In the genomic region with DNA sequence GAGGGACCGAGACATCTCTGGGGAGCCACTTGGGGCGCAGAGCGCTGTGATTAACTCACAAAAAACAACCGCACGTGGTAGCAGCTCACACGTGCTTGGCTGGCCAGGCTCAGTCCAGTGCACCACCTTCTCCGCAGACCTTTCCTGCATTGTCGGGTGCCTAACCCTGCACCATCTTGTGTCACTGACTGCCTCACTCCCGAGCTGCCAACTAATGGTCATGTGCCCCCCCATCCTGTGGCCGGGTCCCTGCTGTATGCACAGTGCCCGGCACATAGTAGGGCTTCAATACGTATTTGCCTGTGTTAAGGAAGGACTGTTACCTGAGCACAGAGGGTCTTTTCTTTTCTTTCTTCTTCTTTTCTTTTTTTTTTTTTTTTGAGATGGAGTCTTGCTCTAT, we compare ENCODE assay signal across 19 cellular contexts.
DNase-seq lines count a peak whose midpoint lies in the region; ATAC-seq, FAIRE-seq and TF ChIP-seq lines count a peak whose summit lies in the region.
"Had no signal": no experiment of that assay in that cellular context is flagged by ENCODE, and none has a peak within 500 bp of the region (broad histone marks: within the 10 kb centered on the region; RNA-seq: fewer than 3 reads in every experiment).

No MANE protein-coding gene starts in this region.

- no peak overlapping the region for H3K4me3 Mint-ChIP-seq in natural killer cell treated with Interleukin-12 subunit alpha and Interleukin-12 subunit beta and Interleukin-15 and Interleukin-18, amount 100 ng/mL, for 72 hours
- H3K4me3 Mint-ChIP-seq in natural killer cell (no peak overlapping the region), T-cell (no peak overlapping the region)
- H3K4me3 Mint-ChIP-seq: CD4-positive, alpha-beta memory T cell had no signal

- H3K27ac Mint-ChIP-seq in natural killer cell treated with Interleukin-12 subunit alpha and Interleukin-12 subunit beta and Interleukin-15 and Interleukin-18, amount 100 ng/mL, for 72 hours: no peak overlapping the region
- H3K27ac Mint-ChIP-seq in natural killer cell (no peak overlapping the region), T-cell (no peak overlapping the region)
- H3K27ac Mint-ChIP-seq: CD4-positive, alpha-beta memory T cell had no signal

- H3K79me2 ChIP-seq in K562 (ENCODE audit: control insufficient read depth, insufficient read depth, low read length) (no peaks in the 10 kb centered on the region), osteoblast (ENCODE audit: insufficient read depth, low read length) (no peaks in the 10 kb centered on the region)

- H3K4me1 Mint-ChIP-seq in natural killer cell treated with Interleukin-12 subunit alpha and Interleukin-12 subunit beta and Interleukin-15 and Interleukin-18, amount 100 ng/mL, for 72 hours (ENCODE audit: low read depth in 2 of 2): peaks cover 0 to 7% of the 10 kb centered on the region in 2 donors
- peaks cover 4 to 5% of the 10 kb centered on the region in 2 donors for H3K4me1 Mint-ChIP-seq in natural killer cell
- peaks cover 0 to 2% (median 0%) of the 10 kb centered on the region in 3 donors for H3K4me1 Mint-ChIP-seq in T-cell

- no peak overlapping the region for H2AFZ ChIP-seq in K562 (ENCODE audit: low read depth, low read length)
- no peak overlapping the region for H2AFZ ChIP-seq in osteoblast (ENCODE audit: low read length)

- H3K4me3 ChIP-seq in K562: no peak overlapping the region
- no peak overlapping the region for H3K4me3 ChIP-seq in osteoblast (ENCODE audit: insufficient read depth, low read length)
- no peak overlapping the region for H3K4me3 ChIP-seq in spleen
- H3K4me3 ChIP-seq: HAP-1 had no signal

- H4K20me1 ChIP-seq in K562 (replicated peaks; ENCODE audit: control insufficient read depth, insufficient read depth, low read length) (no peaks in the 10 kb centered on the region), osteoblast (ENCODE audit: insufficient read depth, low read length) (no peaks in the 10 kb centered on the region)

- H3K36me3 ChIP-seq in K562 (ENCODE audit: control insufficient read depth, insufficient read depth, low read length) (no peaks in the 10 kb centered on the region), osteoblast (ENCODE audit: insufficient read depth, low read length) (no peaks in the 10 kb centered on the region), spleen (peaks cover 0 to 32% (median 0%) of the 10 kb centered on the region in 6 donors)

- CTCF ChIA-PET in K562 (lab: Yijun Ruan, JAX; ENCODE audit: low intra/inter-chr PET ratio) (no interaction called here), T-cell (lab: Charles Lee) (no interaction called here)

- no peak for TF ChIP-seq RAD21 in K562 (CRISPR knock-in tag; conservative IDR thresholded peaks at IDR 0.05 in 1 of 2, IDR thresholded peaks at IDR 0.05 in 1 of 2)

- TF ChIP-seq CTCF in natural killer cell (IDR thresholded peaks at IDR 0.05): no peak
- TF ChIP-seq CTCF in K562 (IDR thresholded peaks at IDR 0.05 in 2 of 3, conservative IDR thresholded peaks at IDR 0.05 in 1 of 3; ENCODE audit: insufficient read depth in 2 of 3, low read depth in 1 of 3, low read length in 3 of 3): no peak
- no peak for TF ChIP-seq CTCF in osteoblast (IDR thresholded peaks at IDR 0.05; ENCODE audit: extremely low read depth, low read depth, low read length)
- TF ChIP-seq CTCF in spleen (IDR thresholded peaks at IDR 0.05 in 8 of 11, conservative IDR thresholded peaks at IDR 0.05 in 3 of 11): no peak

- H3K4me2 ChIP-seq in K562 (ENCODE audit: insufficient read depth, low read length): no peak overlapping the region
- no peak overlapping the region for H3K4me2 ChIP-seq in osteoblast (ENCODE audit: insufficient read depth, low read length)

- BruUV-seq in K562 (replicated peaks; lab: Mats Ljungman, UMichigan): no TSS peak

- intact Hi-C loops in natural killer cell (cut with micrococcal nuclease): no loop called here
- intact Hi-C loops in K562 (cut with micrococcal nuclease): no loop called here
- intact Hi-C loops in spleen (cut with DNase I; ENCODE audit: low total_unique reads): no loop called here

- H3K9me3 ChIP-seq in K562 (replicated peaks; ENCODE audit: control insufficient read depth, insufficient read depth, low read depth, low read length) (no peaks in the 10 kb centered on the region), osteoblast (ENCODE audit: low read depth, low read length) (no peaks in the 10 kb centered on the region), spleen (no peaks in the 10 kb centered on the region)
- H3K9me3 ChIP-seq: HAP-1 had no signal

- TF ChIP-seq POLR2A in K562 (conservative IDR thresholded peaks at IDR 0.05) (no peak), spleen (IDR thresholded peaks at IDR 0.05) (no peak)

- FAIRE-seq in K562 (lab: Jason Lieb, UNC): no peak
- FAIRE-seq: A204.1, GM12892, GM18507 had no signal

- peak; percentile 54 for DNase-seq in natural killer cell treated with Interleukin-12 subunit alpha and Interleukin-12 subunit beta and Interleukin-15 and Interleukin-18, amount 100 ng/mL, for 72 hours (ENCODE audit: low spot score)
- DNase-seq in natural killer cell (no peak), K562 (ENCODE audit: extremely low read depth in 1 of 4, low spot score in 3 of 4) (no peak), osteoblast (ENCODE audit: insufficient read length, low spot score, missing footprints) (peak; percentile 21), spleen (peak; percentile 47), Ammon's horn (ENCODE audit: low spot score) (no peak), LoVo (ENCODE audit: low spot score) (no peak), T-cell (no peak)
- DNase-seq: ACHN; CD4-positive, alpha-beta memory T cell; DMS153; DMS79; GDM1; GOT3 had no signal

- H3K4me1 ChIP-seq in K562 (replicated peaks in 1 of 2; ENCODE audit: control insufficient read depth in 2 of 2, insufficient read depth in 2 of 2, low read length in 2 of 2): peaks cover 0 to 9% of the 10 kb centered on the region in 2 experiments; a peak in 1 of 5 replicates
- H3K4me1 ChIP-seq in osteoblast (ENCODE audit: insufficient read depth, low read length): no peaks in the 10 kb centered on the region
- H3K4me1 ChIP-seq in spleen: peaks cover 0 to 9% (median 5%) of the 10 kb centered on the region in 6 donors

- in situ Hi-C loops in K562 (cut with MboI): loop anchor here (25.0 kb wide), 1 partner anchor 413 kb away; a partner anchor contains a TSS

- H3K9me3 Mint-ChIP-seq in natural killer cell treated with Interleukin-12 subunit alpha and Interleukin-12 subunit beta and Interleukin-15 and Interleukin-18, amount 100 ng/mL, for 72 hours: no peaks in the 10 kb centered on the region
- no peaks in the 10 kb centered on the region for H3K9me3 Mint-ChIP-seq in natural killer cell
- no peaks in the 10 kb centered on the region for H3K9me3 Mint-ChIP-seq in T-cell
- H3K9me3 Mint-ChIP-seq: CD4-positive, alpha-beta memory T cell had no signal

- peaks cover 2 to 39% of the 10 kb centered on the region in 2 experiments; a peak in 2 of 5 replicates for H3K27me3 ChIP-seq in K562 (ENCODE audit: control insufficient read depth in 2 of 2, insufficient read depth in 2 of 2, low read length in 2 of 2)
- peaks cover 19% of the 10 kb centered on the region for H3K27me3 ChIP-seq in osteoblast (ENCODE audit: insufficient read depth, low read length)
- peaks cover 0 to 12% (median 0%) of the 10 kb centered on the region in 7 donors for H3K27me3 ChIP-seq in spleen (replicated peaks in 1 of 7)

- H3K27me3 Mint-ChIP-seq in natural killer cell treated with Interleukin-12 subunit alpha and Interleukin-12 subunit beta and Interleukin-15 and Interleukin-18, amount 100 ng/mL, for 72 hours: no peaks in the 10 kb centered on the region
- H3K27me3 Mint-ChIP-seq in natural killer cell (ENCODE audit: low read depth in 2 of 2) (no peaks in the 10 kb centered on the region), T-cell (peaks cover 16 to 30% of the 10 kb centered on the region in 2 donors)

- no peak for TF ChIP-seq EP300 in K562 (IDR thresholded peaks at IDR 0.05; ENCODE audit: low read length)

- H3K36me3 Mint-ChIP-seq in natural killer cell treated with Interleukin-12 subunit alpha and Interleukin-12 subunit beta and Interleukin-15 and Interleukin-18, amount 100 ng/mL, for 72 hours: no peaks in the 10 kb centered on the region
- H3K36me3 Mint-ChIP-seq in natural killer cell (no peaks in the 10 kb centered on the region), T-cell (no peaks in the 10 kb centered on the region)
- H3K36me3 Mint-ChIP-seq: CD4-positive, alpha-beta memory T cell had no signal

- 3% methylated on average over 8 of the region's 12 CpGs for WGBS in K562 (ENCODE audit: insufficient coverage, low coverage, missing lambda C conversion rate)
- 84 to 91% (median 91%) methylated on average over 11 to 12 of the region's 12 CpGs for WGBS in spleen, 5 donors

- no peaks in the 10 kb centered on the region for H3K9me1 ChIP-seq in K562 (ENCODE audit: control insufficient read depth, insufficient read depth, low read length)

- POLR2A ChIA-PET in K562 (lab: Yijun Ruan, JAX): no interaction called here
- POLR2A ChIA-PET in T-cell (lab: Charles Lee): no interaction called here

- no peak for ATAC-seq in natural killer cell treated with Interleukin-12 subunit alpha and Interleukin-12 subunit beta and Interleukin-15 and Interleukin-18, amount 100 ng/mL, for 72 hours
- ATAC-seq in natural killer cell (no peak), K562 (no peak), T-cell (replicated peaks in 1 of 4) (no peak)

- no peak overlapping the region for H3K9ac ChIP-seq in K562 (ENCODE audit: insufficient read depth in 1 of 2, low read depth in 2 of 2, low read length in 2 of 2)

- H3K27ac ChIP-seq in K562 (ENCODE audit: extremely low read depth, low read depth, low read length) (no peak overlapping the region), osteoblast (ENCODE audit: low read depth, low read length) (no peak overlapping the region), spleen (no peak overlapping the region)
- H3K27ac ChIP-seq: C4-2B had no signal

TF ChIP-seq in K562, 482 proteins besides CTCF, POLR2A, EP300 and RAD21:
- TF ChIP-seq FOXP1 (CRISPR knock-in tag; IDR thresholded peaks at IDR 0.05) (no peak), ZKSCAN1 (IDR thresholded peaks at IDR 0.05; ENCODE audit: low read depth, low read length) (peak; percentile 88)

Comparison
In these comparisons a context has a peak if more than half of its experiments do, and no peak if none do; other contexts are left out.
1. DNase-seq: peak in natural killer cell treated with Interleukin-12 subunit alpha and Interleukin-12 subunit beta and Interleukin-15 and Interleukin-18, amount 100 ng/mL, for 72 hours (single experiment), osteoblast (single experiment) and spleen (single experiment); none in natural killer cell (single experiment), K562 (0 of 4), Ammon's horn (single experiment), LoVo (single experiment) and T-cell (0 of 34).